In genomic region chr10:32346551-32347362, GRCh38 we compare ENCODE assay signal across 8 cellular contexts. TPM values are rescaled to one million over a fixed set of nuclear protein-coding genes. Genes with fewer than 3 reads are reported as not detected.
DNase-seq lines count a peak whose midpoint lies in the region; ATAC-seq, FAIRE-seq and TF ChIP-seq lines count a peak whose summit lies in the region.

TSS of gene EPC1 (minus strand) at chr10:32347158. CDS start at chr10:32346915, 243 bp downstream.

- no peaks in the 10 kb centered on the region for H3K9me3 Mint-ChIP-seq in dendritic cell treated with granulocyte-macrophage colony-stimulating factor and Interleukin-4, amounts not matched to agents 40 ng/mL and 50 ng/mL, for 4 days

- DNase-seq in AG20443 (ENCODE audit: low spot score) = peak; percentile 98
- peak; percentile 79 for DNase-seq in NCI-H446 treated with DMSO at 0.1 percent for 48 hours (lab: John Stamatoyannopoulos, UW)
- DNase-seq in activated CD4-positive, alpha-beta T cell treated with anti-CD3 and anti-CD28 coated beads, Interleukin-2, amount 50 U/mL, for 1 hour = peak; percentile 86
- DNase-seq in HepG2 (ENCODE audit: low spot score) = peak; percentile 74
- DNase-seq in stimulated activated CD4-positive, alpha-beta T cell treated with anti-CD3 and anti-CD28 coated beads, Interleukin-4, amount 100 ng/mL, for 1 hour = peak; percentile 87

- peaks cover 2% of the 10 kb centered on the region for H3K27me3 Mint-ChIP-seq in dendritic cell treated with granulocyte-macrophage colony-stimulating factor and Interleukin-4, amounts not matched to agents 40 ng/mL and 50 ng/mL, for 4 days

- ATAC-seq in GM18907 (IDR thresholded peaks at IDR 0.05; ENCODE audit: unreplicated experiment) = peak; percentile 68
- peak; percentile 59 for ATAC-seq in HG03139 (IDR thresholded peaks at IDR 0.05; ENCODE audit: unreplicated experiment)
- peak; percentile 83 for ATAC-seq in HepG2

- H3K4me1 Mint-ChIP-seq in dendritic cell treated with granulocyte-macrophage colony-stimulating factor and Interleukin-4, amounts not matched to agents 40 ng/mL and 50 ng/mL, for 4 days (ENCODE audit: low read depth) = peaks cover 36% of the 10 kb centered on the region

- H3K36me3 Mint-ChIP-seq in dendritic cell treated with granulocyte-macrophage colony-stimulating factor and Interleukin-4, amounts not matched to agents 40 ng/mL and 50 ng/mL, for 4 days (ENCODE audit: low read depth) = peaks cover 22% of the 10 kb centered on the region

- peaks cover 73% of the 10 kb centered on the region for H3K4me1 ChIP-seq in HepG2 (ENCODE audit: insufficient read depth, low read length)

- intact Hi-C loops in dendritic cell treated with granulocyte-macrophage colony-stimulating factor and Interleukin-4, amounts not matched to agents 40 ng/mL and 50 ng/mL, for 4 days (cut with micrococcal nuclease) = loop anchor here (1.0 to 10.0 kb wide), 5 partner anchors 20 to 292 kb away; partner anchors contain the start of gene KIF5B
- intact Hi-C loops in HepG2 (cut with micrococcal nuclease; ENCODE audit: unreplicated experiment) = loop anchor here (1.0 to 2.0 kb wide), 2 partner anchors 32 to 90 kb away; no protein-coding TSS in a partner anchor

- H3K9me3 ChIP-seq in HepG2 (ENCODE audit: low read length) = no peaks in the 10 kb centered on the region

- peak; percentile 88 to 97 for TF ChIP-seq POLR2A in HepG2 (IDR thresholded peaks at IDR 0.05; ENCODE audit: insufficient read depth in 1 of 2, low read depth in 2 of 2, low read length in 2 of 2)

- peaks cover 0 to 6% of the 10 kb centered on the region in 2 experiments; a peak in 2 of 5 replicates for H3K36me3 ChIP-seq in HepG2 (replicated peaks in 1 of 2; ENCODE audit: control insufficient read depth in 1 of 2, insufficient read depth in 2 of 2, low read length in 2 of 2)

- H4K20me1 ChIP-seq in HepG2 (ENCODE audit: insufficient read depth, low read length) = peaks cover 33% of the 10 kb centered on the region

- in situ Hi-C loops in HepG2 (cut with HindIII; ENCODE audit: extremely low pct_ligation_motif_present, low pct_unique_long_range_greater_than_20kb) = no loop called here

- no TSS peak for BruUV-seq in HepG2 (replicated peaks; lab: Mats Ljungman, UMichigan)

- H3K79me2 ChIP-seq in HepG2 (ENCODE audit: insufficient read depth, low read length) = peaks cover 68% of the 10 kb centered on the region

- CTCF ChIA-PET in HepG2 (lab: Yijun Ruan, JAX; ENCODE audit: low intra/inter-chr PET ratio, low total read pairs) = interaction anchor here (2.4 kb wide), 1 partner anchor 21 kb away, joined by 18 read pairs; no protein-coding TSS in a partner anchor

- TF ChIP-seq CTCF in HepG2 (CRISPR knock-in tag; IDR thresholded peaks at IDR 0.05) = no peak

- H3K27ac Mint-ChIP-seq in dendritic cell treated with granulocyte-macrophage colony-stimulating factor and Interleukin-4, amounts not matched to agents 40 ng/mL and 50 ng/mL, for 4 days = peak within 1 kb of the TSS; percentile 100

- H3K4me3 ChIP-seq in HepG2 (replicated peaks in 1 of 3; ENCODE audit: insufficient read depth in 1 of 3, low read depth in 2 of 3, low read length in 3 of 3) = peak within 1 kb of the TSS; percentile 89 to 96 (median 95)

- peak within 1 kb of the TSS; percentile 86 for H3K4me2 ChIP-seq in HepG2 (ENCODE audit: low read depth, low read length)

- peak within 1 kb of the TSS; percentile 90 for H3K4me3 Mint-ChIP-seq in dendritic cell treated with granulocyte-macrophage colony-stimulating factor and Interleukin-4, amounts not matched to agents 40 ng/mL and 50 ng/mL, for 4 days

- TF ChIP-seq EP300 in HepG2 (IDR thresholded peaks at IDR 0.05; ENCODE audit: low read depth in 2 of 2, low read length in 2 of 2) (0 out of 4 replicates have a peak, but pooled peaks of 1 of the 2 experiments have one; percentile 53), HepG2 (CRISPR knock-in tag; IDR thresholded peaks at IDR 0.05; ENCODE audit: borderline replicate concordance) (no peak)

- WGBS in HepG2 (ENCODE audit: low lambda C conversion rate) = 2% methylated on average over 12 of the region's 97 CpGs

- FAIRE-seq in HepG2 (lab: Jason Lieb, UNC) = no peak

- POLR2A ChIA-PET in HepG2 (lab: Yijun Ruan, JAX) = interaction anchor here (0.5 to 2.5 kb wide), 9 partner anchors 10 to 85 kb away, joined by 3 to 10 read pairs (median 5); no protein-coding TSS in a partner anchor

- peak within 1 kb of the TSS; percentile 100 for H3K9ac ChIP-seq in HepG2 (ENCODE audit: insufficient read depth, low read depth, low read length)

- TF ChIP-seq RAD21 in HepG2 (CRISPR knock-in tag; IDR thresholded peaks at IDR 0.05) = 0 out of 2 replicates have a peak, but pooled peaks have one; percentile 57

- H3K27me3 ChIP-seq in HepG2 (ENCODE audit: control insufficient read depth in 1 of 2, insufficient read depth in 2 of 2, low read length in 2 of 2) = no peaks in the 10 kb centered on the region

- H3K27ac ChIP-seq in HepG2 (ENCODE audit: extremely low read length, insufficient read depth, low read length) = peak within 1 kb of the TSS; percentile 100

- H2AFZ ChIP-seq in HepG2 (ENCODE audit: low read length) = no peak within 1 kb of the TSS

TF ChIP-seq in HepG2, 621 proteins besides CTCF, POLR2A, EP300 and RAD21 (continues in another document):
- no peak for TF ChIP-seq RCOR2 (CRISPR knock-in tag; IDR thresholded peaks at IDR 0.05)
- no peak; the same call in 1 of the 2 replicates for TF ChIP-seq HMGXB3 (CRISPR knock-in tag; IDR thresholded peaks at IDR 0.05; ENCODE audit: borderline replicate concordance)
- no peak for TF ChIP-seq RFX5 (IDR thresholded peaks at IDR 0.05; ENCODE audit: low read depth, low read length)
- 0 out of 2 replicates have a peak, but pooled peaks have one; percentile 27 for TF ChIP-seq HNRNPL (IDR thresholded peaks at IDR 0.05; ENCODE audit: low read depth, low read length)
- TF ChIP-seq TEAD3 (CRISPR knock-in tag; optimal IDR thresholded peaks at IDR 0.05; ENCODE audit: borderline replicate concordance) = peak; percentile 32
- TF ChIP-seq ZFP37 (CRISPR knock-in tag; IDR thresholded peaks at IDR 0.05; ENCODE audit: borderline replicate concordance) = no peak
- TF ChIP-seq THAP11 (CRISPR knock-in tag; IDR thresholded peaks at IDR 0.05) = no peak; the same call in none of the 2 replicates
- TF ChIP-seq GTF2F1 (IDR thresholded peaks at IDR 0.05; ENCODE audit: low read length) = no peak
- 0 out of 2 replicates have a peak, but pooled peaks have one; percentile 9 for TF ChIP-seq GABPB1 (CRISPR knock-in tag; IDR thresholded peaks at IDR 0.05)

RNA-seq across cellular contexts. Expression of gene EPC1, which starts in this region (rescaled TPM):
- total RNA-seq in HepG2 (2016; rRNA removed; fragmentation: Illumina TruSeq; extraction: Trizol) = 23.6 and 28.7 TPM in 2 replicates
- total RNA-seq in HepG2 (2016; cell fraction: cytosol; rRNA removed; fragmentation: Illumina TruSeq; extraction: Trizol; ENCODE audit: low read depth) = 18.0 and 19.2 TPM in 2 replicates
- total RNA-seq in HepG2 (2016; cell fraction: insoluble cytoplasmic fraction; rRNA removed; fragmentation: Illumina TruSeq; extraction: Trizol) = 25.1 and 29.8 TPM in 2 replicates
- 26.1 and 31.2 TPM in 2 replicates for total RNA-seq in HepG2 (2016; cell fraction: membrane; rRNA removed; fragmentation: Illumina TruSeq; extraction: Trizol)
- 55.1 and 59.9 TPM in 2 replicates for total RNA-seq in HepG2 (2016; cell fraction: nucleus; rRNA removed; fragmentation: Illumina TruSeq; extraction: Trizol)
- 39.2 and 44.2 TPM in 2 replicates for polyA plus RNA-seq in HepG2 (2011; rRNA removed)
- 24.6 and 24.8 TPM in 2 replicates for polyA plus RNA-seq in HepG2 (2011; cell fraction: cytosol; rRNA removed)
- 51.1 and 64.3 TPM in 2 replicates for polyA plus RNA-seq in HepG2 (2011; cell fraction: nucleus; rRNA removed)
- 11.5 and 11.9 TPM in 2 replicates for polyA plus RNA-seq in HepG2 (2012)
- 20.3 and 20.7 TPM in 2 replicates for polyA plus RNA-seq in HepG2 (2016; cell fraction: cytosol; fragmentation: Illumina TruSeq; extraction: Trizol; ENCODE audit: low read depth)
- polyA plus RNA-seq in HepG2 (2016; cell fraction: insoluble cytoplasmic fraction; fragmentation: Illumina TruSeq; extraction: Trizol; ENCODE audit: low read depth) = 22.1 and 22.7 TPM in 2 replicates
- 22.4 and 25.4 TPM in 2 replicates for polyA plus RNA-seq in HepG2 (2016; cell fraction: membrane; fragmentation: Illumina TruSeq; extraction: Trizol; ENCODE audit: low read depth)
- polyA plus RNA-seq in HepG2 (2016; cell fraction: nucleus; fragmentation: Illumina TruSeq; extraction: Trizol; ENCODE audit: insufficient read depth, low read depth) = 67.0 and 70.2 TPM in 2 replicates
- 49.8 and 55.1 TPM in 2 replicates for polyA minus RNA-seq in HepG2 (2011; rRNA and poly(A)+ RNA removed; ENCODE audit: low replicate concordance)
- 15.8 and 17.6 TPM in 2 replicates for polyA minus RNA-seq in HepG2 (2011; cell fraction: cytosol; rRNA and poly(A)+ RNA removed)
- polyA minus RNA-seq in HepG2 (2011; cell fraction: nucleus; rRNA and poly(A)+ RNA removed) = 112 and 118 TPM in 2 replicates

Comparison
In these comparisons a context has a peak if more than half of its experiments do, and no peak if none do; other contexts are left out.
1. Peak in every context shown above with its lines: DNase-seq, ATAC-seq, H3K4me3 ChIP-seq and H3K27ac ChIP-seq.